In the genomic region with DNA sequence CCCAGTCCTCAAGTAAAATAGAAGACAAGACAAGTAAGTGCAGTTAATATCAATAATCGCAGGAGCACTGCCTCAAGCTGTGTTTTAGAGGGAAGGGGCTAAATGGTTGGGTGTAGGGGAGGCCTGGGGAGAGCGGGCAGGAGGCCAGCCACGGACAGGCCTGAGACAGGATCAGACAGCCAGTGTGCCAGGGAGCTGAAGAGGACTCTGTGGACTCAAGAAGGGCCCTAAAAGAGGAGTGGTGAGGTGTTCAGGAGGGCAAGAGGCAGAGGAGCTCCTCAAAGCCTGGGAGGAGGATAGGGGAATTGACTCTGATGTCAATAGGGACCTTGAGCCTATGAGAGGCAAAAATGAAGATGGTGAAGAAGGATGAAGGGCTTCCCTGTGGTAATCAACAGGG, we compare ENCODE assay signal across 24 cellular contexts. TPM values are rescaled to one million over a fixed set of nuclear protein-coding genes. Genes with fewer than 3 reads are reported as not detected.
"Had no signal": no experiment of that assay in that cellular context is flagged by ENCODE, and none has a peak within 500 bp of the region (broad histone marks: within the 10 kb centered on the region; RNA-seq: fewer than 3 reads in every experiment).

No MANE protein-coding gene starts in this region.

- H3K9me3 Mint-ChIP-seq: activated CD8-positive, alpha-beta T cell treated with anti-CD3 and anti-CD28 coated beads for 36 hours; activated naive CD4-positive, alpha-beta T cell treated with anti-CD3 and anti-CD28 coated beads, Interleukin-2, amount 50 U/mL, for 24 hours; activated T-cell treated with anti-CD3 and anti-CD28 coated beads, Interleukin-2, amount 50 U/mL, for 72 hours; activated T-helper 2 cell treated with anti-CD3 and anti-CD28 coated beads, Interferon-gamma antibody, Interleukin-2, Interleukin-4, amounts not matched to agents 10 μg/mL and 5 μg/mL and 100 μg/mL, durations not matched to agents 14 hours and 24 hours and 36 hours had no signal

- H3K4me3 ChIP-seq: Peyer's patch, SJSA1 had no signal

- H3K36me3 ChIP-seq: Peyer's patch had no signal

- DNase-seq: activated CD4-positive, alpha-beta T cell treated with anti-CD3 and anti-CD28 coated beads for 4 hours; activated CD8-positive, alpha-beta memory T cell treated with anti-CD3 and anti-CD28 coated beads, Interleukin-2, amount 50 U/mL, for 4 hours; activated CD8-positive, alpha-beta T cell treated with anti-CD3 and anti-CD28 coated beads for 36 hours; activated T-cell treated with anti-CD3 and anti-CD28 coated beads, Interleukin-2, amount 50 U/mL, for 72 hours; aorta; Karpas-422; MM.1S; NCI-H1105 treated with DMSO at 0.1 percent for 48 hours; NCI-H1436 treated with DMSO at 0.1 percent for 48 hours; NCI-H187; NCI-H2081; NCI-H510A treated with DMSO at 0.1 percent for 48 hours; NCI-H69; NK-92 treated with Interleukin-12 subunit alpha and Interleukin-12 subunit beta, amount 100 ng/mL, for 24 hours; Right ventricle myocardium superior; SW 1271 had no signal

- H3K27ac Mint-ChIP-seq: activated CD8-positive, alpha-beta T cell treated with anti-CD3 and anti-CD28 coated beads for 36 hours; activated naive CD4-positive, alpha-beta T cell treated with anti-CD3 and anti-CD28 coated beads, Interleukin-2, amount 50 U/mL, for 24 hours; activated T-cell treated with anti-CD3 and anti-CD28 coated beads, Interleukin-2, amount 50 U/mL, for 72 hours; activated T-helper 2 cell treated with anti-CD3 and anti-CD28 coated beads, Interferon-gamma antibody, Interleukin-2, Interleukin-4, amounts not matched to agents 10 μg/mL and 5 μg/mL and 100 μg/mL, durations not matched to agents 14 hours and 24 hours and 36 hours had no signal

- ATAC-seq: activated CD4-positive, CD25-positive, alpha-beta regulatory T cell treated with anti-CD3 and anti-CD28 coated beads, Interleukin-2, amount 50 U/mL, for 24 hours; activated CD8-positive, alpha-beta T cell treated with anti-CD3 and anti-CD28 coated beads for 36 hours; activated T-cell treated with anti-CD3 and anti-CD28 coated beads, Interleukin-2, amount 50 U/mL, for 72 hours; SK-N-SH treated with all-trans-retinoic acid at 6 μM for 48 hours had no signal

- H3K36me3 Mint-ChIP-seq: activated naive CD4-positive, alpha-beta T cell treated with anti-CD3 and anti-CD28 coated beads, Interleukin-2, amount 50 U/mL, for 24 hours had no signal

- H3K4me1 Mint-ChIP-seq: activated naive CD4-positive, alpha-beta T cell treated with anti-CD3 and anti-CD28 coated beads, Interleukin-2, amount 50 U/mL, for 24 hours had no signal

- H3K4me3 Mint-ChIP-seq: activated CD8-positive, alpha-beta T cell treated with anti-CD3 and anti-CD28 coated beads for 36 hours; activated naive CD4-positive, alpha-beta T cell treated with anti-CD3 and anti-CD28 coated beads, Interleukin-2, amount 50 U/mL, for 24 hours; activated T-cell treated with anti-CD3 and anti-CD28 coated beads, Interleukin-2, amount 50 U/mL, for 72 hours had no signal

- H3K27ac ChIP-seq: Peyer's patch, RWPE1, SJSA1 had no signal

- H3K9me3 ChIP-seq: Peyer's patch had no signal

- H3K27me3 ChIP-seq: Peyer's patch had no signal

RNA-seq across cellular contexts. Expression of a gene that starts 11.6 kb away (rescaled TPM):
- total RNA-seq: activated CD8-positive, alpha-beta T cell treated with anti-CD3 and anti-CD28 coated beads for 36 hours; activated T-cell treated with anti-CD3 and anti-CD28 coated beads, Interleukin-2, amount 50 U/mL, for 72 hours; activated T-helper 2 cell treated with anti-CD3 and anti-CD28 coated beads, Interferon-gamma antibody, Interleukin-2, Interleukin-4, amounts not matched to agents 10 μg/mL and 5 μg/mL and 100 μg/mL, durations not matched to agents 14 hours and 24 hours and 36 hours; aorta; Right ventricle myocardium superior; SJSA1; T-helper 1 cell treated with Interleukin-12 subunit alpha and Interleukin-12 subunit beta and Interleukin-4 antibody, amounts not matched to agents 30 ng/mL and 1 ng/mL, for 36 hours had no signal
